ENCODE assay signal across 32 cellular contexts in the genomic region with DNA sequence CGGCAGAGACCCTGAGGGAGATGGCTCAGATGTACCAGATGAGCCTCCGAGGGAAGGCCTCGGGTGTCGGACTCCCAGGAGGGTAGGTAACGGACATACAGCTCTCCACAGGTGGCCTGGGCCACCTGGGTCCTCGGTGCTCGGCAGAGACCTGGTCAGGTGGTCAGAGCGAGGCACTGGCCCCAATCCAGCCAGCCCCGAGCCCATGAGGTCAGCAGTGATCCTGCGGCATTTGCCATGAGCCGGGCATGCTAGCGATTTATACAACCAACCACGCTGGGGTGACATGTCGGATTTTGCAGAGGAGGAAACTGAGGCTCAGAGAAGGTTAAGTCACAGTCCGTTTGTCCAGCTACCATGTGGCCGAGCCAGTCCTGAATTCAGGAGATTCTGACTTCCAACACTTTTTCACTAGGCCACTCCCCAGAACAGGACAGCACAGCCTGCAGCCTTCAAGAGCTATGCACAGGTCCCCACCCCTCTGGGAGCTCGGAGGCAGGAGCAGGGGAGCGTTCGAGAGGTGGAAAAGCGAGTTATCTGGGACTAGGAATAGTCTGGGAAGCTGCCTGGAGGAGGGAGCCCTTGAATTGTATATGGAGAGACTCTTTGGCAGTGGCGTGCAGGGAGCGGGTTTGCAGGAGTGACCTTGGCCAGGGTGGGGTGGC. TPM values are rescaled to one million over a fixed set of nuclear protein-coding genes. Genes with fewer than 3 reads are reported as not detected.
DNase-seq lines count a peak whose midpoint lies in the region; TF ChIP-seq lines count a peak whose summit lies in the region.
"Had no signal": no experiment of that assay in that cellular context is flagged by ENCODE, and none has a peak within 500 bp of the region (broad histone marks: within the 10 kb centered on the region; RNA-seq: fewer than 3 reads in every experiment).

No MANE protein-coding gene starts in this region.

- intact Hi-C loops in activated T-helper 1 cell treated with anti-CD3 and anti-CD28 coated beads, Interleukin-12 subunit alpha, Interleukin-12 subunit beta, Interleukin-2, Interleukin-4 antibody, amounts not matched to agents 30 ng/mL and 10 ng/mL and 1 ng/mL, durations not matched to agents 14 hours and 24 hours and 36 hours (cut with micrococcal nuclease): no loop called here

- H3K27me3 Mint-ChIP-seq in activated T-helper 1 cell treated with anti-CD3 and anti-CD28 coated beads, Interleukin-12 subunit alpha, Interleukin-12 subunit beta, Interleukin-2, Interleukin-4 antibody, amounts not matched to agents 30 ng/mL and 10 ng/mL and 1 ng/mL, durations not matched to agents 14 hours and 24 hours and 36 hours (ENCODE audit: insufficient read depth): peaks cover 2% of the 10 kb centered on the region

- H3K4me1 Mint-ChIP-seq in activated T-helper 1 cell treated with anti-CD3 and anti-CD28 coated beads, Interleukin-12 subunit alpha, Interleukin-12 subunit beta, Interleukin-2, Interleukin-4 antibody, amounts not matched to agents 30 ng/mL and 10 ng/mL and 1 ng/mL, durations not matched to agents 14 hours and 24 hours and 36 hours (ENCODE audit: low read depth): no peaks in the 10 kb centered on the region
- H3K4me1 Mint-ChIP-seq: naive thymus-derived CD4-positive, alpha-beta T cell had no signal

- no peaks in the 10 kb centered on the region for H3K9me3 ChIP-seq in muscle layer of colon (ENCODE audit: low read length)
- H3K9me3 ChIP-seq: lower lobe of right lung, testis had no signal

- H3K4me3 ChIP-seq in muscle layer of colon (ENCODE audit: low read depth in 1 of 2, low read length in 2 of 2): no peak overlapping the region
- H3K4me3 ChIP-seq: lower lobe of right lung, SK-N-MC, skin epidermis, testis had no signal

- DNase-seq in ELF-1 (ENCODE audit: low read depth, low spot score) (peak; percentile 65), HEK293T (ENCODE audit: extremely low spot score) (no peak)
- DNase-seq in activated T-helper 1 cell treated with anti-CD3 and anti-CD28 coated beads, Interleukin-12 subunit alpha, Interleukin-12 subunit beta, Interleukin-2, Interleukin-4 antibody, amounts not matched to agents 30 ng/mL and 10 ng/mL and 1 ng/mL, durations not matched to agents 14 hours and 24 hours and 36 hours (ENCODE audit: low spot score): no peak
- no peak for DNase-seq in activated CD4-positive, alpha-beta T cell treated with anti-CD3 and anti-CD28 coated beads for 1 hour
- DNase-seq: ACHN; activated CD4-positive, alpha-beta T cell treated with anti-CD3 and anti-CD28 coated beads, Interleukin-2, amount 50 U/mL, for 48 hours; activated CD4-positive, CD25-positive, alpha-beta regulatory T cell; activated naive CD4-positive, alpha-beta T cell; activated naive CD8-positive, alpha-beta T cell treated with anti-CD3 and anti-CD28 coated beads, Interleukin-2, amount 50 U/mL, for 24 hours; activated T-cell treated with anti-CD3 and anti-CD28 coated beads, Interleukin-2, amount 50 U/mL, for 72 hours; effector CD8-positive, alpha-beta T cell; H7; Karpas-422; lower lobe of right lung; naive thymus-derived CD4-positive, alpha-beta T cell; NCI-H2029; NCI-H526; OCI-M1; stimulated activated naive B cell treated with anti-CD40 and anti-IgM and Interleukin-4, amounts not matched to agents 10 μg/mL and 1 μg/mL and 100 μg/mL, for 72 hours had no signal

- POLR2A ChIA-PET in HEK293T (lab: Yijun Ruan, JAX): no interaction called here

- no peaks in the 10 kb centered on the region for H3K27me3 ChIP-seq in muscle layer of colon (ENCODE audit: control insufficient read depth in 1 of 2, insufficient read depth in 2 of 2, low read length in 2 of 2)
- H3K27me3 ChIP-seq: testis had no signal

- H3K4me1 ChIP-seq in muscle layer of colon (ENCODE audit: insufficient read depth, low read length): peaks cover 60% of the 10 kb centered on the region

- no peaks in the 10 kb centered on the region for H3K36me3 Mint-ChIP-seq in activated T-helper 1 cell treated with anti-CD3 and anti-CD28 coated beads, Interleukin-12 subunit alpha, Interleukin-12 subunit beta, Interleukin-2, Interleukin-4 antibody, amounts not matched to agents 30 ng/mL and 10 ng/mL and 1 ng/mL, durations not matched to agents 14 hours and 24 hours and 36 hours (ENCODE audit: low read depth)
- H3K36me3 Mint-ChIP-seq: naive thymus-derived CD4-positive, alpha-beta T cell; stimulated activated naive B cell treated with anti-CD40 and anti-IgM and Interleukin-4, amounts not matched to agents 10 μg/mL and 1 μg/mL and 100 μg/mL, for 72 hours had no signal

- H3K27ac Mint-ChIP-seq in activated T-helper 1 cell treated with anti-CD3 and anti-CD28 coated beads, Interleukin-12 subunit alpha, Interleukin-12 subunit beta, Interleukin-2, Interleukin-4 antibody, amounts not matched to agents 30 ng/mL and 10 ng/mL and 1 ng/mL, durations not matched to agents 14 hours and 24 hours and 36 hours: no peak overlapping the region
- H3K27ac Mint-ChIP-seq: activated naive CD8-positive, alpha-beta T cell treated with anti-CD3 and anti-CD28 coated beads, Interleukin-2, amount 50 U/mL, for 24 hours; activated T-cell treated with anti-CD3 and anti-CD28 coated beads, Interleukin-2, amount 50 U/mL, for 72 hours; naive thymus-derived CD4-positive, alpha-beta T cell; progenitor cell of endocrine pancreas; stimulated activated naive B cell treated with anti-CD40 and anti-IgM and Interleukin-4, amounts not matched to agents 10 μg/mL and 1 μg/mL and 100 μg/mL, for 72 hours; T-helper 1 cell treated with Interleukin-12 subunit alpha and Interleukin-12 subunit beta and Interleukin-4 antibody, amounts not matched to agents 30 μg/mL and 1 μg/mL, for 36 hours had no signal

- H3K27ac ChIP-seq in cingulate gyrus (ENCODE audit: low read depth, low read length) (peak overlapping the region; percentile 39), muscle layer of colon (ENCODE audit: low read depth, low read length) (peak overlapping the region; percentile 66), temporal lobe (ENCODE audit: low read depth, low read length) (peak overlapping the region; percentile 13)
- H3K27ac ChIP-seq: lower lobe of right lung, RWPE1, SK-N-MC, skin epidermis, testis had no signal

- H3K4me3 Mint-ChIP-seq in activated T-helper 1 cell treated with anti-CD3 and anti-CD28 coated beads, Interleukin-12 subunit alpha, Interleukin-12 subunit beta, Interleukin-2, Interleukin-4 antibody, amounts not matched to agents 30 ng/mL and 10 ng/mL and 1 ng/mL, durations not matched to agents 14 hours and 24 hours and 36 hours: no peak overlapping the region
- H3K4me3 Mint-ChIP-seq: activated naive CD8-positive, alpha-beta T cell treated with anti-CD3 and anti-CD28 coated beads, Interleukin-2, amount 50 U/mL, for 24 hours; activated T-cell treated with anti-CD3 and anti-CD28 coated beads, Interleukin-2, amount 50 U/mL, for 72 hours; naive thymus-derived CD4-positive, alpha-beta T cell; stimulated activated naive B cell treated with anti-CD40 and anti-IgM and Interleukin-4, amounts not matched to agents 10 μg/mL and 1 μg/mL and 100 μg/mL, for 72 hours; T-helper 1 cell treated with Interleukin-12 subunit alpha and Interleukin-12 subunit beta and Interleukin-4 antibody, amounts not matched to agents 30 μg/mL and 1 μg/mL, for 36 hours had no signal

- CTCF ChIA-PET in HEK293T (lab: Yijun Ruan, JAX): no interaction called here

- H3K9ac ChIP-seq in muscle layer of colon (ENCODE audit: low read length): no peak overlapping the region

- H3K9me3 Mint-ChIP-seq in activated T-helper 1 cell treated with anti-CD3 and anti-CD28 coated beads, Interleukin-12 subunit alpha, Interleukin-12 subunit beta, Interleukin-2, Interleukin-4 antibody, amounts not matched to agents 30 ng/mL and 10 ng/mL and 1 ng/mL, durations not matched to agents 14 hours and 24 hours and 36 hours: no peaks in the 10 kb centered on the region
- H3K9me3 Mint-ChIP-seq: activated naive CD8-positive, alpha-beta T cell treated with anti-CD3 and anti-CD28 coated beads, Interleukin-2, amount 50 U/mL, for 24 hours; activated T-cell treated with anti-CD3 and anti-CD28 coated beads, Interleukin-2, amount 50 U/mL, for 72 hours; naive thymus-derived CD4-positive, alpha-beta T cell; T-helper 1 cell treated with Interleukin-12 subunit alpha and Interleukin-12 subunit beta and Interleukin-4 antibody, amounts not matched to agents 30 μg/mL and 1 μg/mL, for 36 hours had no signal

- H3K36me3 ChIP-seq in muscle layer of colon (ENCODE audit: insufficient read depth, low read length): peaks cover 22% of the 10 kb centered on the region
- H3K36me3 ChIP-seq: lower lobe of right lung had no signal

TF ChIP-seq in HEK293T, 16 proteins besides CTCF, POLR2A, EP300 and RAD21:
- no peak for TF ChIP-seq SP1 (IDR thresholded peaks at IDR 0.05)
- TF ChIP-seq ARNT (IDR thresholded peaks at IDR 0.05): no peak
- TF ChIP-seq FOXA1 (IDR thresholded peaks at IDR 0.05): no peak
- no peak for TF ChIP-seq BHLHE40 (IDR thresholded peaks at IDR 0.05; ENCODE audit: borderline replicate concordance)
- no peak for TF ChIP-seq FOXK2 (IDR thresholded peaks at IDR 0.05)
- TF ChIP-seq FOXM1 (IDR thresholded peaks at IDR 0.05; ENCODE audit: borderline replicate concordance): no peak

RNA-seq across cellular contexts. Expression of a gene that starts 13.5 kb away (rescaled TPM):
- total RNA-seq in temporal lobe: 0.25 TPM
- 0.10 TPM in 1 of 2 replicates, not detected in the other for total RNA-seq in activated T-helper 1 cell treated with anti-CD3 and anti-CD28 coated beads, Interleukin-12 subunit alpha, Interleukin-12 subunit beta, Interleukin-2, Interleukin-4 antibody, amounts not matched to agents 30 ng/mL and 10 ng/mL and 1 ng/mL, durations not matched to agents 14 hours and 24 hours and 36 hours
- total RNA-seq: epithelial cell of proximal tubule had no signal

RNA-seq across cellular contexts. Expression of a gene that starts 27.5 kb away (rescaled TPM):
- not detected for total RNA-seq in temporal lobe
- not detected in 2 replicates for total RNA-seq in activated T-helper 1 cell treated with anti-CD3 and anti-CD28 coated beads, Interleukin-12 subunit alpha, Interleukin-12 subunit beta, Interleukin-2, Interleukin-4 antibody, amounts not matched to agents 30 ng/mL and 10 ng/mL and 1 ng/mL, durations not matched to agents 14 hours and 24 hours and 36 hours
- total RNA-seq: activated T-cell treated with anti-CD3 and anti-CD28 coated beads, Interleukin-2, amount 50 U/mL, for 72 hours; epithelial cell of proximal tubule; fibroblast of villous mesenchyme; G401; H7; kidney; lower lobe of right lung; naive thymus-derived CD4-positive, alpha-beta T cell; progenitor cell of endocrine pancreas had no signal

Comparison
In these comparisons a context has a peak if more than half of its experiments do, and no peak if none do; other contexts are left out.
1. H3K27ac ChIP-seq: peak in every context shown above with its lines; median percentile 66 in muscle layer of colon; 39 in cingulate gyrus; 13 in temporal lobe.